ENCODE assay signal across 31 cellular contexts in the genomic region with DNA sequence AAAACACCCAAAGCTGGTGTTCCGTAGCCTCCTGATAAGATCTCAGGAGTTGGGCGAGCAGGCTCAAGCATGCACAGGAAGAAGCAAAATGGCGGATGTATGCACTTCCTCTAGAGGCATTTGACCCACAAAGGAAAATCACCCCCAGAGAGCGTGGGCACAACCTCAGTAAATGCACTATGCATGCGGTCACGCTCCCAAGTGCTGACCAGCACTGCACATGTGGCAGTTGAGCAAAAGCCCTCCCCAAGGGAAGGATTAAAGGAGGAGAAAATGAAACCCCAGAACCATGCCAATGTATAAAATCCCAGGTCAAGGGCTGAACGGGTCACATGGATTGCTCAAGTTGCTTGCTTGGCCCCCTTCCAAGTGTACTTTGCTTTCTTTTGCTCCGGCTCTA.
"Had no signal": no experiment of that assay in that cellular context is flagged by ENCODE, and none has a peak within 500 bp of the region (broad histone marks: within the 10 kb centered on the region; RNA-seq: fewer than 3 reads in every experiment).

No MANE protein-coding gene starts in this region.

- H3K4me3 Mint-ChIP-seq: activated CD4-positive, alpha-beta T cell treated with anti-CD3 and anti-CD28 coated beads, Interleukin-2, amount 10 ng/mL, durations not matched to agents 7 days and 5 days; activated CD8-positive, alpha-beta T cell treated with anti-CD3 and anti-CD28 coated beads for 36 hours; activated naive CD4-positive, alpha-beta T cell treated with anti-CD3 and anti-CD28 coated beads for 36 hours; activated naive CD4-positive, alpha-beta T cell treated with anti-CD3 and anti-CD28 coated beads, Interleukin-2, amount 50 U/mL, for 24 hours; activated naive CD8-positive, alpha-beta T cell treated with anti-CD3 and anti-CD28 coated beads for 36 hours; activated naive CD8-positive, alpha-beta T cell treated with anti-CD3 and anti-CD28 coated beads, Interleukin-2, amount 50 U/mL, for 24 hours; activated T-helper 1 cell treated with anti-CD3 and anti-CD28 coated beads, Interleukin-12 subunit alpha, Interleukin-12 subunit beta, Interleukin-2, Interleukin-4 antibody, amounts not matched to agents 30 ng/mL and 10 ng/mL and 1 ng/mL, durations not matched to agents 14 hours and 24 hours and 36 hours; effector memory CD8-positive, alpha-beta T cell; WTC11 had no signal

- H3K27ac Mint-ChIP-seq: activated CD4-positive, alpha-beta T cell treated with anti-CD3 and anti-CD28 coated beads, Interleukin-2, amount 10 ng/mL, durations not matched to agents 7 days and 5 days; activated CD8-positive, alpha-beta T cell treated with anti-CD3 and anti-CD28 coated beads for 36 hours; activated naive CD4-positive, alpha-beta T cell treated with anti-CD3 and anti-CD28 coated beads for 36 hours; activated naive CD4-positive, alpha-beta T cell treated with anti-CD3 and anti-CD28 coated beads, Interleukin-2, amount 50 U/mL, for 24 hours; activated naive CD8-positive, alpha-beta T cell treated with anti-CD3 and anti-CD28 coated beads for 36 hours; activated naive CD8-positive, alpha-beta T cell treated with anti-CD3 and anti-CD28 coated beads, Interleukin-2, amount 50 U/mL, for 24 hours; activated T-helper 1 cell treated with anti-CD3 and anti-CD28 coated beads, Interleukin-12 subunit alpha, Interleukin-12 subunit beta, Interleukin-2, Interleukin-4 antibody, amounts not matched to agents 30 ng/mL and 10 ng/mL and 1 ng/mL, durations not matched to agents 14 hours and 24 hours and 36 hours; activated T-helper 2 cell treated with anti-CD3 and anti-CD28 coated beads, Interferon-gamma antibody, Interleukin-2, Interleukin-4, amounts not matched to agents 10 μg/mL and 5 μg/mL and 100 μg/mL, durations not matched to agents 14 hours and 24 hours and 36 hours; effector memory CD8-positive, alpha-beta T cell; WTC11 had no signal

- H3K4me3 ChIP-seq: adrenal gland, body of pancreas, esophagus squamous epithelium, gastroesophageal sphincter had no signal

- H3K27ac ChIP-seq: adrenal gland, body of pancreas, esophagus squamous epithelium, gastroesophageal sphincter, VCaP had no signal

- DNase-seq: activated CD4-positive, alpha-beta T cell treated with anti-CD3 and anti-CD28 coated beads for 1 hour; activated CD4-positive, alpha-beta T cell treated with anti-CD3 and anti-CD28 coated beads for 4 hours; activated CD4-positive, alpha-beta T cell treated with anti-CD3 and anti-CD28 coated beads, Interleukin-2, amount 10 ng/mL, durations not matched to agents 7 days and 5 days; activated CD4-positive, alpha-beta T cell treated with anti-CD3 and anti-CD28 coated beads, Interleukin-2, amount 50 U/mL, for 4 hours; activated CD8-positive, alpha-beta memory T cell treated with anti-CD3 and anti-CD28 coated beads for 24 hours; activated CD8-positive, alpha-beta T cell treated with anti-CD3 and anti-CD28 coated beads for 36 hours; activated effector memory CD4-positive, alpha-beta T cell treated with anti-CD3 and anti-CD28 coated beads, Interleukin-2, amount 50 U/mL, for 16 hours; activated naive CD4-positive, alpha-beta T cell treated with anti-CD3 and anti-CD28 coated beads for 36 hours; activated naive CD8-positive, alpha-beta T cell treated with anti-CD3 and anti-CD28 coated beads for 36 hours; activated naive CD8-positive, alpha-beta T cell treated with anti-CD3 and anti-CD28 coated beads, Interleukin-2, amount 50 U/mL, for 24 hours; activated T-cell treated with anti-CD3 and anti-CD28 coated beads, Interleukin-2, amount 50 U/mL, for 48 hours; adrenal gland; amygdala; aorta; body of pancreas; caudate nucleus; cortex of kidney; dermis blood vessel endothelial cell; effector CD4-positive, alpha-beta T cell; effector memory CD8-positive, alpha-beta T cell; esophagus squamous epithelium; foreskin melanocyte; T-helper 2 cell had no signal

- H3K27me3 ChIP-seq: adrenal gland, body of pancreas, esophagus squamous epithelium, gastroesophageal sphincter had no signal

- H3K4me1 Mint-ChIP-seq: activated CD4-positive, alpha-beta T cell treated with anti-CD3 and anti-CD28 coated beads, Interleukin-2, amount 10 ng/mL, durations not matched to agents 7 days and 5 days; activated naive CD4-positive, alpha-beta T cell treated with anti-CD3 and anti-CD28 coated beads, Interleukin-2, amount 50 U/mL, for 24 hours; activated naive CD8-positive, alpha-beta T cell treated with anti-CD3 and anti-CD28 coated beads for 36 hours; activated naive CD8-positive, alpha-beta T cell treated with anti-CD3 and anti-CD28 coated beads, Interleukin-2, amount 50 U/mL, for 24 hours; WTC11 had no signal

- ATAC-seq: activated CD8-positive, alpha-beta T cell treated with anti-CD3 and anti-CD28 coated beads for 36 hours; activated naive CD8-positive, alpha-beta T cell treated with anti-CD3 and anti-CD28 coated beads, Interleukin-2, amount 50 U/mL, for 24 hours; body of pancreas; effector memory CD8-positive, alpha-beta T cell; gastroesophageal sphincter; WTC11 had no signal

- H3K9me3 ChIP-seq: adrenal gland, body of pancreas, esophagus squamous epithelium had no signal

- H3K36me3 ChIP-seq: adrenal gland, esophagus squamous epithelium, gastroesophageal sphincter had no signal

- H3K4me1 ChIP-seq: adrenal gland, body of pancreas, esophagus squamous epithelium, gastroesophageal sphincter had no signal

- H3K27me3 Mint-ChIP-seq: activated CD4-positive, alpha-beta T cell treated with anti-CD3 and anti-CD28 coated beads, Interleukin-2, amount 10 ng/mL, durations not matched to agents 7 days and 5 days; activated naive CD8-positive, alpha-beta T cell treated with anti-CD3 and anti-CD28 coated beads, Interleukin-2, amount 50 U/mL, for 24 hours had no signal

- H3K9me3 Mint-ChIP-seq: activated CD4-positive, alpha-beta T cell treated with anti-CD3 and anti-CD28 coated beads, Interleukin-2, amount 10 ng/mL, durations not matched to agents 7 days and 5 days; activated naive CD4-positive, alpha-beta T cell treated with anti-CD3 and anti-CD28 coated beads, Interleukin-2, amount 50 U/mL, for 24 hours; activated T-helper 1 cell treated with anti-CD3 and anti-CD28 coated beads, Interleukin-12 subunit alpha, Interleukin-12 subunit beta, Interleukin-2, Interleukin-4 antibody, amounts not matched to agents 30 ng/mL and 10 ng/mL and 1 ng/mL, durations not matched to agents 14 hours and 24 hours and 36 hours; activated T-helper 2 cell treated with anti-CD3 and anti-CD28 coated beads, Interferon-gamma antibody, Interleukin-2, Interleukin-4, amounts not matched to agents 10 μg/mL and 5 μg/mL and 100 μg/mL, durations not matched to agents 14 hours and 24 hours and 36 hours had no signal

- FAIRE-seq: colon, TTC549 had no signal

- H3K36me3 Mint-ChIP-seq: activated naive CD4-positive, alpha-beta T cell treated with anti-CD3 and anti-CD28 coated beads, Interleukin-2, amount 50 U/mL, for 24 hours; activated naive CD8-positive, alpha-beta T cell treated with anti-CD3 and anti-CD28 coated beads for 36 hours had no signal
